In the genomic region with DNA sequence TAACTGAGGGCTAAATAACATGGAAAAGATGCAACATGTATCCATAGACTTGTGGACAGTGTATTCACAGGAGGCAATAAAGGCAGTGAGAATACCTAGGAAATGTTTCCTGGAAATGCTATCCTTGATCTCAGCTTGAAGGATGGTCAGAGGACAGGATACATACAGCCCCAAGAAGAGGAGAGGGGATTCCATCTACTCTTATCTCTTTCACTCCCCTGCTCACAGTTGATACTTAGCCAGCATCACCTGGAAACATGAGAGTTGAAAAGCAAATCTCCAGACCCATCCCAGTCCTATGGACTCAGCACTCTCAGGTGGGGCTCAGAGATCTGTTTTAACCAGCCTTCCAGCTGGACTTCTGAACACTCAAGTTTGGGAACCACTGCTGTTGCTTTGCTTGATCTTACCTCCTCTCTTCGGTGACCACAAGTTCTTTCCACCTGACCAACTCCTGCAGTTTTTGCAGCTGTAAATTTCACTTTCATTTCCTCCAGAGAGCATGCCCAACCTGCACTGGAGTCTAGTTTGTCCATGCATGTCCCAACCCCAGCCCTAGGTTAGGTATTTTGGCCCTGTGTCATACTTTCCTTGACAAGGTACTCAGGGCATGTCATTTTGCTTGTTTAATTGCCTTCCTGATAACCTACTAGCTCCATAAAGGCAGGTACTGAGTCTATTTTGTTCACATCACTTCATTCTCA, we compare ENCODE assay signal across 9 cellular contexts. TPM values are rescaled to one million over a fixed set of nuclear protein-coding genes. Genes with fewer than 3 reads are reported as not detected.
DNase-seq lines count a peak whose midpoint lies in the region; ATAC-seq, FAIRE-seq and TF ChIP-seq lines count a peak whose summit lies in the region.
"Had no signal": no experiment of that assay in that cellular context is flagged by ENCODE, and none has a peak within 500 bp of the region (broad histone marks: within the 10 kb centered on the region; RNA-seq: fewer than 3 reads in every experiment).

No MANE protein-coding gene starts in this region.

- H3K27me3 ChIP-seq in Karpas-422 (ENCODE audit: low read length) (no peaks in the 10 kb centered on the region), kidney epithelial cell (ENCODE audit: control insufficient read depth, insufficient read depth, low read length) (no peaks in the 10 kb centered on the region), MG63 (no peaks in the 10 kb centered on the region), SJCRH30 (no peaks in the 10 kb centered on the region)

- H3K27ac ChIP-seq in Karpas-422 (ENCODE audit: low read length) (peak overlapping the region; percentile 38), SJCRH30 (no peak overlapping the region)

- H3K9ac ChIP-seq in Karpas-422 (ENCODE audit: low read length): no peak overlapping the region; the same call in 1 of the 2 replicates

- peak overlapping the region; percentile 69 for H2AFZ ChIP-seq in Karpas-422 (ENCODE audit: low read length)

- TF ChIP-seq CTCF in kidney epithelial cell (IDR thresholded peaks at IDR 0.05; ENCODE audit: insufficient read depth, low read length, poor library complexity, severe bottlenecking): no peak

- no peaks in the 10 kb centered on the region for H3K9me2 ChIP-seq in Karpas-422 (replicated peaks; ENCODE audit: insufficient read depth, low read length)

- no peaks in the 10 kb centered on the region for H3K36me3 ChIP-seq in Karpas-422 (ENCODE audit: insufficient read depth, low read length)
- no peaks in the 10 kb centered on the region for H3K36me3 ChIP-seq in kidney epithelial cell (ENCODE audit: control insufficient read depth, insufficient read depth, low read length)
- H3K36me3 ChIP-seq in MG63: no peaks in the 10 kb centered on the region
- peaks cover 32% of the 10 kb centered on the region for H3K36me3 ChIP-seq in SJCRH30

- H3K4me1 ChIP-seq in Karpas-422 (ENCODE audit: low read length) (peaks cover 31% of the 10 kb centered on the region), SJCRH30 (0 out of 2 replicates have a peak, but pooled peaks cover 6% of the 10 kb centered on the region)

- no peaks in the 10 kb centered on the region for H3K79me2 ChIP-seq in Karpas-422 (ENCODE audit: low read length)

- no peaks in the 10 kb centered on the region for H3K9me3 ChIP-seq in Karpas-422 (ENCODE audit: low read length)
- no peaks in the 10 kb centered on the region for H3K9me3 ChIP-seq in MG63
- no peaks in the 10 kb centered on the region for H3K9me3 ChIP-seq in SJCRH30 (replicated peaks)

- no peaks in the 10 kb centered on the region for H4K20me1 ChIP-seq in Karpas-422 (ENCODE audit: insufficient read depth, low read depth, low read length)

- ATAC-seq in GM21576 (IDR thresholded peaks at IDR 0.05; ENCODE audit: unreplicated experiment): peak; percentile 97

- DNase-seq in GM18507 (ENCODE audit: extremely low spot score, insufficient read length, low read depth): no peak
- DNase-seq in Karpas-422: peak; percentile 85
- DNase-seq in kidney epithelial cell (ENCODE audit: low read depth): peak; percentile 43
- DNase-seq in A172 (ENCODE audit: low spot score): no peak
- no peak for DNase-seq in MG63
- no peak for DNase-seq in SJCRH30
- no peak for DNase-seq in epidermal melanocyte (ENCODE audit: insufficient read length, low spot score)
- DNase-seq: IMR-90 had no signal

- H3K4me3 ChIP-seq in Karpas-422 (ENCODE audit: low read length): peak overlapping the region; percentile 26
- H3K4me3 ChIP-seq in kidney epithelial cell (ENCODE audit: low read depth, low read length): no peak overlapping the region
- H3K4me3 ChIP-seq in MG63: no peak overlapping the region
- H3K4me3 ChIP-seq in SJCRH30: no peak overlapping the region

- peak; percentile 95 for FAIRE-seq in GM18507 (lab: Jason Lieb, UNC)

- peak overlapping the region; percentile 63 for H3K4me2 ChIP-seq in Karpas-422 (ENCODE audit: low read depth, low read length, poor library complexity, severe bottlenecking)

RNA-seq across cellular contexts. Expression of gene RELL1, which starts 10.4 kb away (rescaled TPM):
- total RNA-seq in Karpas-422 (2014; rRNA removed; shearing (Covaris generic); ENCODE audit: low replicate concordance): 0.60 and 1.0 TPM in 2 replicates
- 55.2 and 60.7 TPM in 2 replicates for total RNA-seq in kidney epithelial cell
- total RNA-seq in A172 (2014; rRNA removed; shearing (Covaris generic)): 57.7 and 69.4 TPM in 2 replicates
- total RNA-seq in MG63 (2014; rRNA removed; shearing (Covaris generic); ENCODE audit: low replicate concordance): 14.4 and 28.9 TPM in 2 replicates
- 83.7 and 90.9 TPM in 2 replicates for total RNA-seq in SJCRH30 (2014; rRNA removed; shearing (Covaris generic))

Comparison
In these comparisons a context has a peak if more than half of its experiments do, and no peak if none do; other contexts are left out.
1. DNase-seq: peak in Karpas-422 (single experiment) and kidney epithelial cell (single experiment); none in GM18507 (single experiment), A172 (single experiment), MG63 (single experiment), SJCRH30 (0 of 2) and epidermal melanocyte (single experiment).